1 cellular context compared by ENCODE assay signal in genomic region chr7:23474098-23474828, GRCh38.
TF ChIP-seq lines count a peak whose summit lies in the region.

No MANE protein-coding gene starts in this region.

TF ChIP-seq in K562, 482 proteins besides CTCF, POLR2A, EP300 and RAD21 (continued from another document and continues in another):
- peak; percentile 80 for TF ChIP-seq MGA (IDR thresholded peaks at IDR 0.05)
- no peak for TF ChIP-seq THRAP3 (IDR thresholded peaks at IDR 0.05; ENCODE audit: borderline replicate concordance)
- no peak for TF ChIP-seq ADNP (tag; IDR thresholded peaks at IDR 0.05)
- no peak for TF ChIP-seq ZNF707 (CRISPR knock-in tag; conservative IDR thresholded peaks at IDR 0.05)
- TF ChIP-seq COPS2 (conservative IDR thresholded peaks at IDR 0.05) = no peak
- no peak for TF ChIP-seq ZNF282 (CRISPR knock-in tag; IDR thresholded peaks at IDR 0.05)
- peak; percentile 81 for TF ChIP-seq LEF1 (IDR thresholded peaks at IDR 0.05)
- no peak for TF ChIP-seq ZNF347 (CRISPR knock-in tag; IDR thresholded peaks at IDR 0.05; ENCODE audit: low read depth)
- no peak; the same call in 1 of the 2 replicates for TF ChIP-seq KLF6 (CRISPR knock-in tag; IDR thresholded peaks at IDR 0.05; ENCODE audit: borderline replicate concordance)
- TF ChIP-seq RBFOX2 (IDR thresholded peaks at IDR 0.05; ENCODE audit: low read depth, low read length) = peak; percentile 100
- peak; percentile 30; the same call in 1 of the 2 replicates for TF ChIP-seq HMGXB4 (CRISPR knock-in tag; IDR thresholded peaks at IDR 0.05)
- TF ChIP-seq ATF7 (IDR thresholded peaks at IDR 0.05) = peak; percentile 85
- no peak for TF ChIP-seq GTF2A2 (tag; IDR thresholded peaks at IDR 0.05)
- TF ChIP-seq HDAC1 (IDR thresholded peaks at IDR 0.05) = peak in 1 of 2 experiments; percentile 94; a peak in 2 of 4 replicates
- TF ChIP-seq ELF1 (tag; IDR thresholded peaks at IDR 0.05) = 0 out of 2 replicates have a peak, but pooled peaks have one; percentile 55
- no peak; the same call in 1 of the 2 replicates for TF ChIP-seq OTX1 (CRISPR knock-in tag; IDR thresholded peaks at IDR 0.05)
- TF ChIP-seq SIN3B (IDR thresholded peaks at IDR 0.05; ENCODE audit: low read depth) = peak; percentile 44; the same call in 1 of the 2 replicates
- TF ChIP-seq POLR3A (IDR thresholded peaks at IDR 0.05; ENCODE audit: borderline replicate concordance, extremely low read depth, insufficient read depth, insufficient read length) = no peak
- no peak; the same call in 1 of the 2 replicates for TF ChIP-seq ATF6 (CRISPR knock-in tag; IDR thresholded peaks at IDR 0.05)
- TF ChIP-seq SMARCC2 (IDR thresholded peaks at IDR 0.05; ENCODE audit: low read depth) = peak; percentile 28; the same call in 1 of the 2 replicates
- no peak; a peak in 1 of 6 replicates for TF ChIP-seq ZBTB11 (CRISPR knock-in tag; IDR thresholded peaks at IDR 0.05)
- no peak for TF ChIP-seq U2AF2 (optimal IDR thresholded peaks at IDR 0.05; ENCODE audit: low read depth, low read length)
- peak in 1 of 2 experiments; percentile 85; a peak in 2 of 4 replicates for TF ChIP-seq BCLAF1 (IDR thresholded peaks at IDR 0.05; ENCODE audit: borderline replicate concordance in 1 of 2, control insufficient read depth in 1 of 2, low read depth in 2 of 2, low read length in 1 of 2)
- no peak for TF ChIP-seq CBX8 (IDR thresholded peaks at IDR 0.05; ENCODE audit: borderline replicate concordance, extremely low read depth, low read depth, low read length, poor library complexity, severe bottlenecking)
- no peak for TF ChIP-seq RBM39 (optimal IDR thresholded peaks at IDR 0.05; ENCODE audit: low read depth, low read length)
- TF ChIP-seq TCF7L2 (IDR thresholded peaks at IDR 0.05; ENCODE audit: low read depth, low read length) = no peak
- TF ChIP-seq SMC3 (conservative IDR thresholded peaks at IDR 0.05; ENCODE audit: insufficient read depth, low read depth, low read length) = no peak
- TF ChIP-seq LARP7 (IDR thresholded peaks at IDR 0.05) = peak; percentile 50; the same call in 1 of the 2 replicates
- TF ChIP-seq ZZZ3 (IDR thresholded peaks at IDR 0.05) = no peak
- TF ChIP-seq FUS (optimal IDR thresholded peaks at IDR 0.05; ENCODE audit: low read depth, low read length) = peak; percentile 25
- peak; percentile 99 for TF ChIP-seq EP400 (IDR thresholded peaks at IDR 0.05)
- TF ChIP-seq TARDBP (IDR thresholded peaks at IDR 0.05) = peak; percentile 79
